Comparison of ENCODE assay signal across 28 cellular contexts in the genomic region with DNA sequence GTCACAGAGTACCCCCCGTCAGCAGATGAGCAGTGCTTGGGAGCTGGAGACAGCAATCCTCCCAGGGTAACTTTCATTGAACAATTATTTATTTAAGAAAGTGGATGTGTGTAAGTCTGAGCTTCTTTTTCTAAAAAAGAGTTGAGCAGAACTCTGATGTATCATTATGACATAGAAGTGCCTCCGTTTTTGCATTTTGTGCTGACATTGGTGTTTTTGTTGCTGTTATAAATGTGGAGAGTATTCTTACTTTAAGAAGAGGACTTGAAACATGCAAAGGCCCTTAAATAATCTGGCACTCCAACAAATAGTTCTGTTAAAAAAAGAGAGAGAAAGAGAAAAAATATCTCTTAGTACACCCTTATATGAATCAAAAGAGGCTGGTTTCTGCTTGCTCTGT.
"Had no signal": no experiment of that assay in that cellular context is flagged by ENCODE, and none has a peak within 500 bp of the region (broad histone marks: within the 10 kb centered on the region; RNA-seq: fewer than 3 reads in every experiment).

No MANE protein-coding gene starts in this region.

- H3K4me1 ChIP-seq: colonic mucosa, gastrocnemius medialis, heart right ventricle, left lung, lower lobe of right lung had no signal

- DNase-seq: colonic mucosa; cortex of kidney; effector CD8-positive, alpha-beta T cell; effector memory CD8-positive, alpha-beta T cell; endodermal cell; erythroblast; esophagus squamous epithelium; foreskin fibroblast; foreskin melanocyte; gastrocnemius medialis; glutamatergic neuron; head of caudate nucleus; heart right ventricle; hippocampal formation; left cardiac atrium; left lung; left ventricle myocardium superior; lower lobe of right lung; mesenchymal stem cell; mucosa of descending colon; naive thymus-derived CD4-positive, alpha-beta T cell had no signal

- H3K27ac ChIP-seq: colonic mucosa, epithelial cell of prostate, esophagus squamous epithelium, gastrocnemius medialis, heart right ventricle, left lung, lower lobe of right lung had no signal

- ATAC-seq: effector memory CD8-positive, alpha-beta T cell; esophagus mucosa; gastrocnemius medialis; heart right ventricle; left cardiac atrium; left lung; left ventricle myocardium superior; lower lobe of right lung; mucosa of descending colon; naive thymus-derived CD4-positive, alpha-beta T cell had no signal

- H3K27me3 ChIP-seq: colonic mucosa, gastrocnemius medialis, left lung had no signal

- H3K27me3 Mint-ChIP-seq: dendritic cell treated with granulocyte-macrophage colony-stimulating factor and Interleukin-4, amounts not matched to agents 40 ng/mL and 50 ng/mL, for 4 days had no signal

- H3K9me3 ChIP-seq: colonic mucosa, esophagus squamous epithelium, gastrocnemius medialis, heart right ventricle, left lung, lower lobe of right lung, mucosa of descending colon had no signal

- H3K4me1 Mint-ChIP-seq: mesothelial cell of epicardium; naive thymus-derived CD4-positive, alpha-beta T cell had no signal

- H3K27ac Mint-ChIP-seq: dendritic cell treated with granulocyte-macrophage colony-stimulating factor and Interleukin-4, amounts not matched to agents 40 ng/mL and 50 ng/mL, for 4 days; effector memory CD8-positive, alpha-beta T cell; endodermal cell; mesothelial cell of epicardium; naive thymus-derived CD4-positive, alpha-beta T cell had no signal

- H3K36me3 ChIP-seq: colonic mucosa, esophagus squamous epithelium, heart right ventricle, left lung, lower lobe of right lung had no signal

- H3K4me3 Mint-ChIP-seq: dendritic cell treated with granulocyte-macrophage colony-stimulating factor and Interleukin-4, amounts not matched to agents 40 ng/mL and 50 ng/mL, for 4 days; effector memory CD8-positive, alpha-beta T cell; endodermal cell; mesothelial cell of epicardium; naive thymus-derived CD4-positive, alpha-beta T cell had no signal

- H3K9me3 Mint-ChIP-seq: effector memory CD8-positive, alpha-beta T cell; endodermal cell; mesothelial cell of epicardium; naive thymus-derived CD4-positive, alpha-beta T cell had no signal

- H3K36me3 Mint-ChIP-seq: mesothelial cell of epicardium; naive thymus-derived CD4-positive, alpha-beta T cell had no signal

- FAIRE-seq: endometrium, islet of Langerhans, keratinocyte had no signal

- H3K4me3 ChIP-seq: colonic mucosa, esophagus squamous epithelium, gastrocnemius medialis, heart right ventricle, left lung, lower lobe of right lung, mucosa of descending colon had no signal
